31 cellular contexts compared by ENCODE assay signal in genomic region chr18:11521853-11522252, GRCh38.
"Had no signal": no experiment of that assay in that cellular context is flagged by ENCODE, and none has a peak within 500 bp of the region (broad histone marks: within the 10 kb centered on the region; RNA-seq: fewer than 3 reads in every experiment).

No MANE protein-coding gene starts in this region.

- H3K27me3 ChIP-seq: ascending aorta, body of pancreas had no signal

- DNase-seq: activated B cell treated with CpG ODN at 0.5 μM for 24 hours; activated CD4-positive, alpha-beta memory T cell treated with anti-CD3 and anti-CD28 coated beads for 36 hours; activated CD4-positive, alpha-beta T cell treated with anti-CD3 and anti-CD28 coated beads for 4 hours; activated CD4-positive, alpha-beta T cell treated with anti-CD3 and anti-CD28 coated beads, Interleukin-2, amount 10 ng/mL, durations not matched to agents 24 days and 14 days; activated CD4-positive, alpha-beta T cell treated with anti-CD3 and anti-CD28 coated beads, Interleukin-2, amount 50 U/mL, for 1 hour; activated CD4-positive, alpha-beta T cell treated with anti-CD3 and anti-CD28 coated beads, Interleukin-2, amount 50 U/mL, for 4 hours; activated CD4-positive, CD25-positive, alpha-beta regulatory T cell treated with anti-CD3 and anti-CD28 coated beads, Interleukin-2, amount 50 U/mL, for 72 hours; activated CD8-positive, alpha-beta memory T cell treated with anti-CD3 and anti-CD28 coated beads, Interleukin-2, amount 50 U/mL, for 4 hours; activated CD8-positive, alpha-beta T cell treated with anti-CD3 and anti-CD28 coated beads for 36 hours; activated effector memory CD4-positive, alpha-beta T cell treated with anti-CD3 and anti-CD28 coated beads, Interleukin-2, amount 50 U/mL, for 16 hours; activated gamma-delta T cell treated with Interleukin-2 at 50 U/mL for 16 hours; activated naive CD4-positive, alpha-beta T cell; activated naive CD4-positive, alpha-beta T cell treated with anti-CD3 and anti-CD28 coated beads, Interleukin-2, amount 10 ng/mL, durations not matched to agents 7 days and 5 days; activated naive CD8-positive, alpha-beta T cell treated with anti-CD3 and anti-CD28 coated beads, Interleukin-2, amount 10 ng/mL, durations not matched to agents 7 days and 5 days; activated naive CD8-positive, alpha-beta T cell treated with anti-CD3 and anti-CD28 coated beads, Interleukin-2, amount 50 U/mL, for 24 hours; activated T-cell treated with anti-CD3 and anti-CD28 coated beads for 4 hours; activated T-cell treated with anti-CD3 and anti-CD28 coated beads, Interleukin-2, amount 50 U/mL, for 1 hour; activated T-cell treated with anti-CD3 and anti-CD28 coated beads, Interleukin-2, amount 50 U/mL, for 4 hours; activated T-cell treated with anti-CD3 and anti-CD28 coated beads, Interleukin-2, amount 50 U/mL, for 72 hours; amygdala; anterior cingulate cortex; body of pancreas; caudate nucleus; cerebellar nuclear complex; T-helper 1 cell; T-helper 2 cell; T-helper 9 cell had no signal

- H3K4me1 ChIP-seq: ascending aorta, body of pancreas had no signal

- H3K36me3 ChIP-seq: ascending aorta, cardiac muscle cell had no signal

- H3K4me3 ChIP-seq: ascending aorta, body of pancreas, cardiac muscle cell had no signal

- ATAC-seq: activated CD8-positive, alpha-beta T cell treated with anti-CD3 and anti-CD28 coated beads for 36 hours; activated naive CD8-positive, alpha-beta T cell treated with anti-CD3 and anti-CD28 coated beads, Interleukin-2, amount 50 U/mL, for 24 hours; activated T-cell treated with anti-CD3 and anti-CD28 coated beads, Interleukin-2, amount 50 U/mL, for 4 hours; activated T-cell treated with anti-CD3 and anti-CD28 coated beads, Interleukin-2, amount 50 U/mL, for 72 hours; activated T-helper 17 cell treated with anti-CD3 and anti-CD28 coated beads, Interleukin-2, amount 50 U/mL, for 72 hours; body of pancreas had no signal

- H3K9me3 ChIP-seq: ascending aorta, body of pancreas had no signal

- H3K27ac ChIP-seq: ascending aorta, body of pancreas, cardiac muscle cell, VCaP had no signal
